In genomic region chr6:33128318-33128717, GRCh38 we compare ENCODE assay signal across 17 cellular contexts. TPM values are rescaled to one million over a fixed set of nuclear protein-coding genes. Genes with fewer than 3 reads are reported as not detected.
"Had no signal": no experiment of that assay in that cellular context is flagged by ENCODE, and none has a peak within 500 bp of the region (broad histone marks: within the 10 kb centered on the region; RNA-seq: fewer than 3 reads in every experiment).

No MANE protein-coding gene starts in this region.

- H3K36me3 ChIP-seq: brain microvascular endothelial cell, tibial artery had no signal

- H3K4me3 ChIP-seq: coronary artery, tibial artery had no signal

- H3K27ac ChIP-seq: brain microvascular endothelial cell, coronary artery, tibial artery had no signal

- ATAC-seq: left ventricle myocardium superior; naive thymus-derived CD8-positive, alpha-beta T cell; stimulated activated naive B cell treated with anti-CD40 and anti-IgM and Interleukin-4, amounts not matched to agents 10 μg/mL and 1 μg/mL and 100 μg/mL, for 72 hours had no signal

- H3K4me1 ChIP-seq: tibial artery had no signal

- DNase-seq: activated B cell treated with CpG ODN at 0.5 μM for 24 hours; activated CD4-positive, alpha-beta T cell treated with anti-CD3 and anti-CD28 coated beads, Interleukin-2, amount 50 U/mL, for 48 hours; activated CD8-positive, alpha-beta memory T cell treated with anti-CD3 and anti-CD28 coated beads, Interleukin-2, amount 50 U/mL, for 4 hours; activated gamma-delta T cell treated with Interleukin-2 at 50 U/mL for 16 hours; activated naive CD8-positive, alpha-beta T cell treated with anti-CD3 and anti-CD28 coated beads, Interleukin-2, amount 10 ng/mL, durations not matched to agents 7 days and 5 days; activated T-cell treated with anti-CD3 and anti-CD28 coated beads, Interleukin-2, amount 50 U/mL, for 48 hours; anterior cingulate cortex; brain microvascular endothelial cell; effector CD4-positive, alpha-beta T cell; foreskin fibroblast; left ventricle myocardium superior; naive thymus-derived CD8-positive, alpha-beta T cell; nucleus accumbens; stimulated activated naive B cell treated with anti-CD40 and anti-IgM and Interleukin-4, amounts not matched to agents 10 μg/mL and 1 μg/mL and 100 μg/mL, for 72 hours; tibial artery had no signal

RNA-seq across cellular contexts. Expression of gene HLA-DPA1, which starts 54.9 kb away (rescaled TPM):
- total RNA-seq: endothelial cell of umbilical vein had no signal
